Comparison of ENCODE assay signal across 14 cellular contexts in genomic region chr22:17598318-17598717, GRCh38. TPM values are rescaled to one million over a fixed set of nuclear protein-coding genes. Genes with fewer than 3 reads are reported as not detected.
DNase-seq lines count a peak whose midpoint lies in the region; ATAC-seq and TF ChIP-seq lines count a peak whose summit lies in the region.
"Had no signal": no experiment of that assay in that cellular context is flagged by ENCODE, and none has a peak within 500 bp of the region (broad histone marks: within the 10 kb centered on the region; RNA-seq: fewer than 3 reads in every experiment).

No MANE protein-coding gene starts in this region.

- H3K4me3 Mint-ChIP-seq in activated CD8-positive, alpha-beta T cell treated with anti-CD3 and anti-CD28 coated beads for 36 hours, result no peak overlapping the region
- H3K4me3 Mint-ChIP-seq in activated CD8-positive, alpha-beta T cell treated with anti-CD3 and anti-CD28 coated beads, Interleukin-2, amount 10 ng/mL, durations not matched to agents 7 days and 5 days, result no peak overlapping the region
- no peak overlapping the region for H3K4me3 Mint-ChIP-seq in activated T-helper 17 cell treated with anti-CD3 and anti-CD28 coated beads, Interleukin-2, amount 50 U/mL, for 72 hours
- H3K4me3 Mint-ChIP-seq: CD4-positive, CD25-positive, alpha-beta regulatory T cell; GM23338 had no signal

- peaks cover 3% of the 10 kb centered on the region for H3K4me1 ChIP-seq in rectal smooth muscle tissue (ENCODE audit: control insufficient read depth, insufficient read depth, low read length)
- peaks cover 5% of the 10 kb centered on the region for H3K4me1 ChIP-seq in prostate gland (replicated peaks)
- peaks cover 0 to 5% of the 10 kb centered on the region in 2 donors for H3K4me1 ChIP-seq in uterus

- H3K9ac ChIP-seq in rectal smooth muscle tissue (ENCODE audit: low read length), result no peak overlapping the region
- H3K9ac ChIP-seq: BLaER1 treated with 17β-estradiol and CSF1 and Interleukin-3, amounts not matched to agents 10 nM and 100 nM had no signal

- WGBS in prostate gland, result 89% methylated on average over 4 of the region's 4 CpGs

- H3K27me3 ChIP-seq in rectal smooth muscle tissue (ENCODE audit: control insufficient read depth, insufficient read depth, low read length), result no peaks in the 10 kb centered on the region
- H3K27me3 ChIP-seq in prostate gland (replicated peaks; ENCODE audit: insufficient read depth), result no peaks in the 10 kb centered on the region
- no peaks in the 10 kb centered on the region for H3K27me3 ChIP-seq in uterus
- H3K27me3 ChIP-seq: BLaER1 treated with 17β-estradiol and CSF1 and Interleukin-3, amounts not matched to agents 10 nM and 100 nM had no signal

- H3K4me3 ChIP-seq in rectal smooth muscle tissue (ENCODE audit: low read length), result no peak overlapping the region
- no peak overlapping the region for H3K4me3 ChIP-seq in prostate gland
- no peak overlapping the region for H3K4me3 ChIP-seq in uterus
- H3K4me3 ChIP-seq: BLaER1 treated with 17β-estradiol and CSF1 and Interleukin-3, amounts not matched to agents 10 nM and 100 nM; GM23338 had no signal

- no peak for TF ChIP-seq POLR2A in prostate gland (IDR thresholded peaks at IDR 0.05)
- TF ChIP-seq POLR2A in uterus (IDR thresholded peaks at IDR 0.05), result no peak

- H3K27ac Mint-ChIP-seq in activated CD8-positive, alpha-beta T cell treated with anti-CD3 and anti-CD28 coated beads for 36 hours, result peak overlapping the region; percentile 10
- H3K27ac Mint-ChIP-seq in activated CD8-positive, alpha-beta T cell treated with anti-CD3 and anti-CD28 coated beads, Interleukin-2, amount 10 ng/mL, durations not matched to agents 7 days and 5 days, result no peak overlapping the region
- peak overlapping the region; percentile 39 for H3K27ac Mint-ChIP-seq in activated T-helper 17 cell treated with anti-CD3 and anti-CD28 coated beads, Interleukin-2, amount 50 U/mL, for 72 hours
- H3K27ac Mint-ChIP-seq: GM23338 had no signal

- H3K36me3 ChIP-seq in rectal smooth muscle tissue (ENCODE audit: control insufficient read depth, insufficient read depth, low read length) (peaks cover 27% of the 10 kb centered on the region), prostate gland (peaks cover 3 to 21% of the 10 kb centered on the region in 2 donors), uterus (no peaks in the 10 kb centered on the region)

- POLR2A ChIA-PET in activated CD8-positive, alpha-beta T cell treated with anti-CD3 and anti-CD28 coated beads for 36 hours (lab: Charles Lee), result no interaction called here
- POLR2A ChIA-PET in activated CD8-positive, alpha-beta T cell treated with anti-CD3 and anti-CD28 coated beads, Interleukin-2, amount 10 ng/mL, durations not matched to agents 7 days and 5 days (lab: Charles Lee), result no interaction called here

- CTCF ChIA-PET in activated CD8-positive, alpha-beta T cell treated with anti-CD3 and anti-CD28 coated beads for 36 hours (lab: Charles Lee), result no interaction called here
- CTCF ChIA-PET in activated CD8-positive, alpha-beta T cell treated with anti-CD3 and anti-CD28 coated beads, Interleukin-2, amount 10 ng/mL, durations not matched to agents 7 days and 5 days (lab: Charles Lee), result no interaction called here

- intact Hi-C loops in activated CD8-positive, alpha-beta T cell treated with anti-CD3 and anti-CD28 coated beads for 36 hours (cut with micrococcal nuclease), result no loop called here
- intact Hi-C loops in prostate gland (cut with DNase I), result no loop called here
- intact Hi-C loops in uterus (cut with DNase I; ENCODE audit: low total_unique reads), result no loop called here

- ATAC-seq in activated CD8-positive, alpha-beta T cell treated with anti-CD3 and anti-CD28 coated beads for 36 hours, result no peak
- ATAC-seq in activated CD8-positive, alpha-beta T cell treated with anti-CD3 and anti-CD28 coated beads, Interleukin-2, amount 10 ng/mL, durations not matched to agents 7 days and 5 days, result no peak
- no peak for ATAC-seq in activated T-helper 17 cell treated with anti-CD3 and anti-CD28 coated beads, Interleukin-2, amount 50 U/mL, for 72 hours (replicated peaks)
- no peak for ATAC-seq in GM18511 (IDR thresholded peaks at IDR 0.05; ENCODE audit: unreplicated experiment)
- ATAC-seq: GM23338 had no signal

- no peaks in the 10 kb centered on the region for H3K9me3 ChIP-seq in prostate gland
- H3K9me3 ChIP-seq in uterus, result no peaks in the 10 kb centered on the region

- H3K27ac ChIP-seq in rectal smooth muscle tissue (ENCODE audit: low read depth, low read length), result peak overlapping the region; percentile 50
- H3K27ac ChIP-seq in prostate gland, result no peak overlapping the region
- H3K27ac ChIP-seq in uterus, result no peak overlapping the region

- H3K27me3 Mint-ChIP-seq in activated CD8-positive, alpha-beta T cell treated with anti-CD3 and anti-CD28 coated beads for 36 hours, result no peaks in the 10 kb centered on the region
- no peaks in the 10 kb centered on the region for H3K27me3 Mint-ChIP-seq in activated CD8-positive, alpha-beta T cell treated with anti-CD3 and anti-CD28 coated beads, Interleukin-2, amount 10 ng/mL, durations not matched to agents 7 days and 5 days (ENCODE audit: low read depth)
- H3K27me3 Mint-ChIP-seq in activated T-helper 17 cell treated with anti-CD3 and anti-CD28 coated beads, Interleukin-2, amount 50 U/mL, for 72 hours, result no peaks in the 10 kb centered on the region
- H3K27me3 Mint-ChIP-seq: CD4-positive, CD25-positive, alpha-beta regulatory T cell had no signal

- no peak for TF ChIP-seq CTCF in activated CD8-positive, alpha-beta T cell treated with anti-CD3 and anti-CD28 coated beads for 36 hours (IDR thresholded peaks at IDR 0.05)
- TF ChIP-seq CTCF in prostate gland (IDR thresholded peaks at IDR 0.05) (no peak), uterus (IDR thresholded peaks at IDR 0.05) (no peak)

- H3K4me1 Mint-ChIP-seq in activated CD8-positive, alpha-beta T cell treated with anti-CD3 and anti-CD28 coated beads for 36 hours (ENCODE audit: low read depth), result no peaks in the 10 kb centered on the region
- peaks cover 3% of the 10 kb centered on the region for H3K4me1 Mint-ChIP-seq in activated CD8-positive, alpha-beta T cell treated with anti-CD3 and anti-CD28 coated beads, Interleukin-2, amount 10 ng/mL, durations not matched to agents 7 days and 5 days (ENCODE audit: low read depth)
- H3K4me1 Mint-ChIP-seq in activated T-helper 17 cell treated with anti-CD3 and anti-CD28 coated beads, Interleukin-2, amount 50 U/mL, for 72 hours, result no peaks in the 10 kb centered on the region
- H3K4me1 Mint-ChIP-seq: GM23338 had no signal

- H3K9me3 Mint-ChIP-seq in activated CD8-positive, alpha-beta T cell treated with anti-CD3 and anti-CD28 coated beads for 36 hours, result no peaks in the 10 kb centered on the region
- H3K9me3 Mint-ChIP-seq in activated CD8-positive, alpha-beta T cell treated with anti-CD3 and anti-CD28 coated beads, Interleukin-2, amount 10 ng/mL, durations not matched to agents 7 days and 5 days (ENCODE audit: insufficient read depth), result no peaks in the 10 kb centered on the region
- no peaks in the 10 kb centered on the region for H3K9me3 Mint-ChIP-seq in activated T-helper 17 cell treated with anti-CD3 and anti-CD28 coated beads, Interleukin-2, amount 50 U/mL, for 72 hours
- H3K9me3 Mint-ChIP-seq: CD4-positive, CD25-positive, alpha-beta regulatory T cell; GM23338 had no signal

- peaks cover 35% of the 10 kb centered on the region for H3K36me3 Mint-ChIP-seq in activated CD8-positive, alpha-beta T cell treated with anti-CD3 and anti-CD28 coated beads for 36 hours (ENCODE audit: low read depth)
- H3K36me3 Mint-ChIP-seq in activated CD8-positive, alpha-beta T cell treated with anti-CD3 and anti-CD28 coated beads, Interleukin-2, amount 10 ng/mL, durations not matched to agents 7 days and 5 days (ENCODE audit: low read depth), result peaks cover 64% of the 10 kb centered on the region
- peaks cover 92% of the 10 kb centered on the region for H3K36me3 Mint-ChIP-seq in activated T-helper 17 cell treated with anti-CD3 and anti-CD28 coated beads, Interleukin-2, amount 50 U/mL, for 72 hours (ENCODE audit: low read depth)

- no peak for DNase-seq in activated CD8-positive, alpha-beta T cell treated with anti-CD3 and anti-CD28 coated beads for 36 hours
- DNase-seq in activated CD8-positive, alpha-beta T cell treated with anti-CD3 and anti-CD28 coated beads, Interleukin-2, amount 10 ng/mL, durations not matched to agents 7 days and 5 days, result no peak
- DNase-seq in prostate gland (ENCODE audit: low spot score), result no peak
- no peak for DNase-seq in uterus
- DNase-seq: 8988T; Calu3; CD4-positive, CD25-positive, alpha-beta regulatory T cell; DMS 273 treated with DMSO at 0.1 percent for 48 hours; H7 had no signal

RNA-seq across cellular contexts. Expression of gene ATP6V1E1, which starts 30.2 kb away (rescaled TPM):
- total RNA-seq in activated CD8-positive, alpha-beta T cell treated with anti-CD3 and anti-CD28 coated beads for 36 hours, result 10 to 100 TPM; 68.1 to 68.2 TPM
- 10 to 100 TPM; 86.2 to 88.8 TPM for total RNA-seq in activated CD8-positive, alpha-beta T cell treated with anti-CD3 and anti-CD28 coated beads, Interleukin-2, amount 10 ng/mL, durations not matched to agents 7 days and 5 days
- total RNA-seq in activated T-helper 17 cell treated with anti-CD3 and anti-CD28 coated beads, Interleukin-2, amount 50 U/mL, for 72 hours, result 10 to 100 TPM; 73.2 to 97.1 TPM
- total RNA-seq in prostate gland, result 100 to 1,000 TPM; 101 to 150 TPM
- total RNA-seq in uterus, result 100 to 1,000 TPM in 3 of 4 donors, 10 to 100 TPM in 1; 88.7 to 147 (median 121) TPM

RNA-seq across cellular contexts. Expression of gene SLC25A18, which starts 35.0 kb away (rescaled TPM):
- total RNA-seq in activated CD8-positive, alpha-beta T cell treated with anti-CD3 and anti-CD28 coated beads for 36 hours, result not detected
- total RNA-seq in activated CD8-positive, alpha-beta T cell treated with anti-CD3 and anti-CD28 coated beads, Interleukin-2, amount 10 ng/mL, durations not matched to agents 7 days and 5 days, result not detected
- not detected for total RNA-seq in activated T-helper 17 cell treated with anti-CD3 and anti-CD28 coated beads, Interleukin-2, amount 50 U/mL, for 72 hours
- total RNA-seq in prostate gland (10 to 100 TPM in 1 of 2 donors, 1 to 10 TPM in 1; 9.0 to 10.6 TPM), uterus (10 to 100 TPM in 1 of 4 donors, 1 to 10 TPM in 1, not detected in 2; 6.2 to 11.7 TPM)
- total RNA-seq: CD4-positive, CD25-positive, alpha-beta regulatory T cell had no signal

RNA-seq across cellular contexts. Expression of gene BCL2L13, which starts 40.2 kb away (rescaled TPM):
- 10 to 100 TPM; 36.1 to 38.3 TPM for total RNA-seq in activated CD8-positive, alpha-beta T cell treated with anti-CD3 and anti-CD28 coated beads for 36 hours
- 10 to 100 TPM; 26.0 to 27.0 TPM for total RNA-seq in activated CD8-positive, alpha-beta T cell treated with anti-CD3 and anti-CD28 coated beads, Interleukin-2, amount 10 ng/mL, durations not matched to agents 7 days and 5 days
- total RNA-seq in activated T-helper 17 cell treated with anti-CD3 and anti-CD28 coated beads, Interleukin-2, amount 50 U/mL, for 72 hours, result 10 to 100 TPM; 25.1 to 31.4 TPM
- total RNA-seq in prostate gland (10 to 100 TPM; 64.7 to 67.9 TPM), uterus (10 to 100 TPM; 15.3 to 35.3 (median 30.1) TPM)
